Comparison of ENCODE assay signal across 9 cellular contexts in genomic region chr5:74630387-74631087, GRCh38. TPM values are rescaled to one million over a fixed set of nuclear protein-coding genes. Genes with fewer than 3 reads are reported as not detected.
DNase-seq lines count a peak whose midpoint lies in the region; ATAC-seq and TF ChIP-seq lines count a peak whose summit lies in the region.
"Had no signal": no experiment of that assay in that cellular context is flagged by ENCODE, and none has a peak within 500 bp of the region (broad histone marks: within the 10 kb centered on the region; RNA-seq: fewer than 3 reads in every experiment).

No MANE protein-coding gene starts in this region.

- H3K27me3 Mint-ChIP-seq in activated naive CD4-positive, alpha-beta T cell treated with anti-CD3 and anti-CD28 coated beads, Interleukin-2, amount 50 U/mL, for 24 hours = no peaks in the 10 kb centered on the region
- no peaks in the 10 kb centered on the region for H3K27me3 Mint-ChIP-seq in stimulated activated memory B cell treated with anti-CD40 and anti-IgM and Interleukin-4, amounts not matched to agents 10 μg/mL and 1 μg/mL and 100 μg/mL, for 72 hours

- no peaks in the 10 kb centered on the region for H3K36me3 Mint-ChIP-seq in activated naive CD4-positive, alpha-beta T cell treated with anti-CD3 and anti-CD28 coated beads, Interleukin-2, amount 50 U/mL, for 24 hours
- H3K36me3 Mint-ChIP-seq in stimulated activated memory B cell treated with anti-CD40 and anti-IgM and Interleukin-4, amounts not matched to agents 10 μg/mL and 1 μg/mL and 100 μg/mL, for 72 hours = peaks cover 1% of the 10 kb centered on the region

- no peak for TF ChIP-seq CTCF in foreskin keratinocyte (conservative IDR thresholded peaks at IDR 0.05)

- peaks cover 36% of the 10 kb centered on the region for H3K4me1 ChIP-seq in foreskin keratinocyte

- peak; percentile 54; the same call in 2 of the 3 replicates for ATAC-seq in SK-N-SH treated with all-trans-retinoic acid at 6 μM for 48 hours
- ATAC-seq in foreskin keratinocyte = peak; percentile 69
- ATAC-seq in stimulated activated memory B cell treated with anti-CD40 and anti-IgM and Interleukin-4, amounts not matched to agents 10 μg/mL and 1 μg/mL and 100 μg/mL, for 72 hours = no peak

- H3K4me3 Mint-ChIP-seq in activated naive CD4-positive, alpha-beta T cell treated with anti-CD3 and anti-CD28 coated beads, Interleukin-2, amount 50 U/mL, for 24 hours = no peak overlapping the region
- H3K4me3 Mint-ChIP-seq in stimulated activated memory B cell treated with anti-CD40 and anti-IgM and Interleukin-4, amounts not matched to agents 10 μg/mL and 1 μg/mL and 100 μg/mL, for 72 hours = no peak overlapping the region

- no peaks in the 10 kb centered on the region for H3K9me3 Mint-ChIP-seq in activated naive CD4-positive, alpha-beta T cell treated with anti-CD3 and anti-CD28 coated beads, Interleukin-2, amount 50 U/mL, for 24 hours
- H3K9me3 Mint-ChIP-seq in stimulated activated memory B cell treated with anti-CD40 and anti-IgM and Interleukin-4, amounts not matched to agents 10 μg/mL and 1 μg/mL and 100 μg/mL, for 72 hours = no peaks in the 10 kb centered on the region

- H3K27me3 ChIP-seq in foreskin keratinocyte = no peaks in the 10 kb centered on the region
- H3K27me3 ChIP-seq: ovary had no signal

- DNase-seq in activated naive CD4-positive, alpha-beta T cell treated with anti-CD3 and anti-CD28 coated beads, Interleukin-2, amount 50 U/mL, for 16 hours = no peak
- DNase-seq in foreskin keratinocyte (peak; percentile 76 to 90), pons (ENCODE audit: low spot score) (no peak), cerebellar cortex (ENCODE audit: low spot score) (no peak)
- no peak for DNase-seq in activated CD4-positive, CD25-positive, alpha-beta regulatory T cell (lab: John Stamatoyannopoulos, UW)
- DNase-seq: ovary had no signal

- H3K27ac Mint-ChIP-seq in activated naive CD4-positive, alpha-beta T cell treated with anti-CD3 and anti-CD28 coated beads, Interleukin-2, amount 50 U/mL, for 24 hours = peak overlapping the region; percentile 23
- H3K27ac Mint-ChIP-seq in stimulated activated memory B cell treated with anti-CD40 and anti-IgM and Interleukin-4, amounts not matched to agents 10 μg/mL and 1 μg/mL and 100 μg/mL, for 72 hours = peak overlapping the region; percentile 48

- H3K4me1 Mint-ChIP-seq in activated naive CD4-positive, alpha-beta T cell treated with anti-CD3 and anti-CD28 coated beads, Interleukin-2, amount 50 U/mL, for 24 hours = peaks cover 23% of the 10 kb centered on the region
- peaks cover 24% of the 10 kb centered on the region for H3K4me1 Mint-ChIP-seq in stimulated activated memory B cell treated with anti-CD40 and anti-IgM and Interleukin-4, amounts not matched to agents 10 μg/mL and 1 μg/mL and 100 μg/mL, for 72 hours

- H3K27ac ChIP-seq in foreskin keratinocyte = no peak overlapping the region

TF ChIP-seq in SK-N-SH treated with all-trans-retinoic acid at 6 μM for 48 hours, 23 proteins besides CTCF, POLR2A, EP300 and RAD21:
- TF ChIP-seq GLIS3 (CRISPR knock-in tag; IDR thresholded peaks at IDR 0.05) (no peak), SNAI2 (CRISPR knock-in tag; IDR thresholded peaks at IDR 0.05) (no peak), RARB (CRISPR knock-in tag; IDR thresholded peaks at IDR 0.05) (no peak), ZFP30 (CRISPR knock-in tag; IDR thresholded peaks at IDR 0.05) (no peak), TSHZ2 (CRISPR knock-in tag; IDR thresholded peaks at IDR 0.05) (no peak), TOX (CRISPR knock-in tag; IDR thresholded peaks at IDR 0.05; ENCODE audit: borderline replicate concordance) (no peak), ISL1 (CRISPR knock-in tag; IDR thresholded peaks at IDR 0.05) (no peak), CSDC2 (CRISPR knock-in tag; IDR thresholded peaks at IDR 0.05) (no peak), ZNF8 (CRISPR knock-in tag; IDR thresholded peaks at IDR 0.05) (no peak), ZNF565 (CRISPR knock-in tag; conservative IDR thresholded peaks at IDR 0.05; ENCODE audit: low read depth) (no peak), BACH2 (CRISPR knock-in tag; IDR thresholded peaks at IDR 0.05; ENCODE audit: borderline replicate concordance) (no peak), ZC3H10 (CRISPR knock-in tag; IDR thresholded peaks at IDR 0.05) (no peak)
- TF ChIP-seq, protein P1, sequence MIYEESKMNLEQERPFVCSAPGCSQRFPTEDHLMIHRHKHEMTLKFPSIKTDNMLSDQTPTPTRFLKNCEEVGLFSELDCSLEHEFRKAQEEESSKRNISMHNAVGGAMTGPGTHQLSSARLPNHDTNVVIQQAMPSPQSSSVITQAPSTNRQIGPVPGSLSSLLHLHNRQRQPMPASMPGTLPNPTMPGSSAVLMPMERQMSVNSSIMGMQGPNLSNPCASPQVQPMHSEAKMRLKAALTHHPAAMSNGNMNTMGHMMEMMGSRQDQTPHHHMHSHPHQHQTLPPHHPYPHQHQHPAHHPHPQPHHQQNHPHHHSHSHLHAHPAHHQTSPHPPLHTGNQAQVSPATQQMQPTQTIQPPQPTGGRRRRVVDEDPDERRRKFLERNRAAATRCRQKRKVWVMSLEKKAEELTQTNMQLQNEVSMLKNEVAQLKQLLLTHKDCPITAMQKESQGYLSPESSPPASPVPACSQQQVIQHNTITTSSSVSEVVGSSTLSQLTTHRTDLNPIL (CRISPR knock-in tag; IDR thresholded peaks at IDR 0.05; ENCODE audit: low read depth) = no peak
- TF ChIP-seq, protein P2, sequence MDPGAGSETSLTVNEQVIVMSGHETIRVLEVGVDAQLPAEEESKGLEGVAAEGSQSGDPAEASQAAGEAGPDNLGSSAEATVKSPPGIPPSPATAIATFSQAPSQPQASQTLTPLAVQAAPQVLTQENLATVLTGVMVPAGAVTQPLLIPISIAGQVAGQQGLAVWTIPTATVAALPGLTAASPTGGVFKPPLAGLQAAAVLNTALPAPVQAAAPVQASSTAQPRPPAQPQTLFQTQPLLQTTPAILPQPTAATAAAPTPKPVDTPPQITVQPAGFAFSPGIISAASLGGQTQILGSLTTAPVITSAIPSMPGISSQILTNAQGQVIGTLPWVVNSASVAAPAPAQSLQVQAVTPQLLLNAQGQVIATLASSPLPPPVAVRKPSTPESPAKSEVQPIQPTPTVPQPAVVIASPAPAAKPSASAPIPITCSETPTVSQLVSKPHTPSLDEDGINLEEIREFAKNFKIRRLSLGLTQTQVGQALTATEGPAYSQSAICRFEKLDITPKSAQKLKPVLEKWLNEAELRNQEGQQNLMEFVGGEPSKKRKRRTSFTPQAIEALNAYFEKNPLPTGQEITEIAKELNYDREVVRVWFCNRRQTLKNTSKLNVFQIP (CRISPR knock-in tag; IDR thresholded peaks at IDR 0.05; ENCODE audit: borderline replicate concordance, low read depth) = no peak

RNA-seq across cellular contexts. Expression of gene ENC1, which starts 10.0 kb away (rescaled TPM):
- total RNA-seq in foreskin keratinocyte = 46.5 and 52.3 TPM in 2 replicates
- 14.5 and 15.5 TPM in 2 replicates for polyA plus RNA-seq in foreskin keratinocyte

RNA-seq across cellular contexts. Expression of gene HEXB, which starts 54.5 kb away (rescaled TPM):
- 111 and 129 TPM in 2 replicates for total RNA-seq in foreskin keratinocyte
- polyA plus RNA-seq in foreskin keratinocyte = 106 and 122 TPM in 2 replicates

Comparison
In these comparisons a context has a peak if more than half of its experiments do, and no peak if none do; other contexts are left out.
1. DNase-seq: peak in foreskin keratinocyte (2 of 2); none in activated naive CD4-positive, alpha-beta T cell treated with anti-CD3 and anti-CD28 coated beads, Interleukin-2, amount 50 U/mL, for 16 hours (single experiment), activated CD4-positive, CD25-positive, alpha-beta regulatory T cell (0 of 4), pons (single experiment) and cerebellar cortex (single experiment).